30 cellular contexts compared by ENCODE assay signal in genomic region chr19:5108123-5108613, GRCh38.
"Had no signal": no experiment of that assay in that cellular context is flagged by ENCODE, and none has a peak within 500 bp of the region (broad histone marks: within the 10 kb centered on the region; RNA-seq: fewer than 3 reads in every experiment).

No MANE protein-coding gene starts in this region.

- H3K27me3 Mint-ChIP-seq: activated B cell treated with CpG ODN at 0.5 μM for 24 hours; activated CD8-positive, alpha-beta T cell treated with anti-CD3 and anti-CD28 coated beads for 36 hours; activated T-helper 17 cell treated with anti-CD3 and anti-CD28 coated beads, Interleukin-2, amount 50 U/mL, for 72 hours; memory B cell; naive thymus-derived CD8-positive, alpha-beta T cell; stimulated activated memory B cell treated with anti-CD40 and anti-IgM and Interleukin-4, amounts not matched to agents 10 μg/mL and 1 μg/mL and 100 μg/mL, for 72 hours; stimulated activated naive CD8-positive, alpha-beta T cell treated with anti-CD3 and anti-CD28 coated beads, Interleukin-15, amount 100 ng/mL, for 72 hours; type B pancreatic cell had no signal

- H3K27ac Mint-ChIP-seq: activated B cell treated with CpG ODN at 0.5 μM for 24 hours; activated CD8-positive, alpha-beta T cell treated with anti-CD3 and anti-CD28 coated beads for 36 hours; activated T-helper 17 cell treated with anti-CD3 and anti-CD28 coated beads, Interleukin-2, amount 50 U/mL, for 72 hours; memory B cell; stimulated activated memory B cell treated with anti-CD40 and anti-IgM and Interleukin-4, amounts not matched to agents 10 μg/mL and 1 μg/mL and 100 μg/mL, for 72 hours; stimulated activated naive CD8-positive, alpha-beta T cell treated with anti-CD3 and anti-CD28 coated beads, Interleukin-15, amount 100 ng/mL, for 72 hours; type B pancreatic cell had no signal

- DNase-seq: activated B cell treated with CpG ODN at 0.5 μM for 24 hours; activated CD4-positive, alpha-beta T cell treated with anti-CD3 and anti-CD28 coated beads, Interleukin-2, amount 50 U/mL, for 1 hour; activated CD8-positive, alpha-beta T cell treated with anti-CD3 and anti-CD28 coated beads for 36 hours; activated gamma-delta T cell treated with Interleukin-2 at 50 U/mL for 16 hours; activated naive CD4-positive, alpha-beta T cell treated with anti-CD3 and anti-CD28 coated beads, Interleukin-2, amount 50 U/mL, for 16 hours; activated T-cell treated with anti-CD3 and anti-CD28 coated beads, Interleukin-2, amount 50 U/mL, for 4 hours; amniotic stem cell; central memory CD4-positive, alpha-beta T cell; dermis blood vessel endothelial cell; effector CD4-positive, alpha-beta T cell; gastrocnemius medialis; islet precursor cell; naive thymus-derived CD8-positive, alpha-beta T cell; psoas muscle; sigmoid colon; small intestine; stimulated activated CD4-positive, alpha-beta T cell treated with anti-CD3 and anti-CD28 coated beads, Interleukin-4, amount 100 ng/mL, for 24 hours; stimulated activated naive CD8-positive, alpha-beta T cell treated with anti-CD3 and anti-CD28 coated beads, Interleukin-15, amount 100 ng/mL, for 72 hours; uterus had no signal

- H3K79me2 ChIP-seq: hepatocyte, parathyroid adenoma had no signal

- H3K4me2 ChIP-seq: hepatocyte had no signal

- H3K4me3 ChIP-seq: gastrocnemius medialis, hepatocyte, psoas muscle, sigmoid colon, uterus had no signal

- H3K27me3 ChIP-seq: gastrocnemius medialis, hepatocyte, sigmoid colon, uterus had no signal

- FAIRE-seq: astrocyte, colon, endometrium, small intestine had no signal

- ATAC-seq: activated CD8-positive, alpha-beta T cell treated with anti-CD3 and anti-CD28 coated beads for 36 hours; activated T-cell treated with anti-CD3 and anti-CD28 coated beads, Interleukin-2, amount 50 U/mL, for 4 hours; activated T-helper 17 cell treated with anti-CD3 and anti-CD28 coated beads, Interleukin-2, amount 50 U/mL, for 72 hours; gastrocnemius medialis; naive thymus-derived CD8-positive, alpha-beta T cell; psoas muscle; stimulated activated memory B cell treated with anti-CD40 and anti-IgM and Interleukin-4, amounts not matched to agents 10 μg/mL and 1 μg/mL and 100 μg/mL, for 72 hours; stimulated activated naive CD8-positive, alpha-beta T cell treated with anti-CD3 and anti-CD28 coated beads, Interleukin-15, amount 100 ng/mL, for 72 hours had no signal

- H3K9me3 ChIP-seq: gastrocnemius medialis, psoas muscle, sigmoid colon, uterus had no signal

- H2AFZ ChIP-seq: hepatocyte, parathyroid adenoma had no signal

- H3K27ac ChIP-seq: epithelial cell of prostate, gastrocnemius medialis, hepatocyte, parathyroid adenoma, psoas muscle, uterus had no signal

- H3K9me3 Mint-ChIP-seq: activated B cell treated with CpG ODN at 0.5 μM for 24 hours; activated CD8-positive, alpha-beta T cell treated with anti-CD3 and anti-CD28 coated beads for 36 hours; activated T-cell treated with anti-CD3 and anti-CD28 coated beads, Interleukin-2, amount 50 U/mL, for 4 hours; activated T-helper 17 cell treated with anti-CD3 and anti-CD28 coated beads, Interleukin-2, amount 50 U/mL, for 72 hours; memory B cell; naive thymus-derived CD8-positive, alpha-beta T cell; neural crest cell; stimulated activated memory B cell treated with anti-CD40 and anti-IgM and Interleukin-4, amounts not matched to agents 10 μg/mL and 1 μg/mL and 100 μg/mL, for 72 hours; stimulated activated naive CD8-positive, alpha-beta T cell treated with anti-CD3 and anti-CD28 coated beads, Interleukin-15, amount 100 ng/mL, for 72 hours; type B pancreatic cell had no signal

- H3K4me3 Mint-ChIP-seq: activated B cell treated with CpG ODN at 0.5 μM for 24 hours; activated CD8-positive, alpha-beta T cell treated with anti-CD3 and anti-CD28 coated beads for 36 hours; activated T-cell treated with anti-CD3 and anti-CD28 coated beads, Interleukin-2, amount 50 U/mL, for 4 hours; activated T-helper 17 cell treated with anti-CD3 and anti-CD28 coated beads, Interleukin-2, amount 50 U/mL, for 72 hours; memory B cell; naive thymus-derived CD8-positive, alpha-beta T cell; neural crest cell; stimulated activated memory B cell treated with anti-CD40 and anti-IgM and Interleukin-4, amounts not matched to agents 10 μg/mL and 1 μg/mL and 100 μg/mL, for 72 hours; stimulated activated naive CD8-positive, alpha-beta T cell treated with anti-CD3 and anti-CD28 coated beads, Interleukin-15, amount 100 ng/mL, for 72 hours; type B pancreatic cell had no signal

- H3K4me1 ChIP-seq: parathyroid adenoma, uterus had no signal

- H3K4me1 Mint-ChIP-seq: activated B cell treated with CpG ODN at 0.5 μM for 24 hours; activated T-helper 17 cell treated with anti-CD3 and anti-CD28 coated beads, Interleukin-2, amount 50 U/mL, for 72 hours; memory B cell; stimulated activated memory B cell treated with anti-CD40 and anti-IgM and Interleukin-4, amounts not matched to agents 10 μg/mL and 1 μg/mL and 100 μg/mL, for 72 hours; stimulated activated naive CD8-positive, alpha-beta T cell treated with anti-CD3 and anti-CD28 coated beads, Interleukin-15, amount 100 ng/mL, for 72 hours had no signal

- H3K36me3 ChIP-seq: uterus had no signal

- H3K9ac ChIP-seq: parathyroid adenoma had no signal
